Comparison of ENCODE assay signal across 8 cellular contexts in the genomic region with DNA sequence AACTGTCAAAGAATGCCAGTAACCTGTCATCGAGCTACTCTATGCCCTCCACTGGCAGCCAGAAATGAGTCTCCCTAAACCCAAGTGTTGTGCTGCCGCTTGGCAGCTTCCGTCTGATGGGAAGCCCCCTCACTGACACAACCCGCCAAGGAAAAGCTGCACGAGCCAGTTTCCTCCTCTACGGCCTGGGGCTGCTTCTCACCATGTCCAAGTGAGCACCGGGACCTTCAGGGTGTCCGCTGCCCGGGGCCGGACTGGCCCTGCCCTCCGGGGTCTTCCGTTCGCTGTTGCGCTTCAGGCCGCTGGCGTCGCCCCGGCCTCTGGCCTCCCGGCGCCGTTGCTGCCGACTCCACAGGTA. TPM values are rescaled to one million over a fixed set of nuclear protein-coding genes. Genes with fewer than 3 reads are reported as not detected.
DNase-seq lines count a peak whose midpoint lies in the region; ATAC-seq and TF ChIP-seq lines count a peak whose summit lies in the region.

No MANE protein-coding gene starts in this region.

- DNase-seq in NCI-H82 (lab: John Stamatoyannopoulos, UW), result peak; percentile 51
- no peak for DNase-seq in NCI-H82 treated with DMSO at 0.1 percent for 48 hours (lab: John Stamatoyannopoulos, UW; ENCODE audit: unreplicated experiment)
- DNase-seq in MCF 10A (ENCODE audit: unreplicated experiment), result peak; percentile 15
- DNase-seq in left colon, result peak in 1 of 2 donors; percentile 32
- peak; percentile 1 for DNase-seq in stimulated activated CD8-positive, alpha-beta memory T cell treated with anti-CD3 and anti-CD28 coated beads, Interleukin-12 subunit alpha, Interleukin-12 subunit beta, amount 100 ng/mL, for 1 hour (ENCODE audit: low read depth)
- DNase-seq in 8988T, result no peak

- TF ChIP-seq CTCF in SU-DHL-6 (IDR thresholded peaks at IDR 0.05; ENCODE audit: insufficient read depth, low read length, poor library complexity, severe bottlenecking) (no peak), MCF 10A (IDR thresholded peaks at IDR 0.05; ENCODE audit: unreplicated experiment) (no peak)

- POLR2A ChIA-PET in MCF 10A (lab: Yijun Ruan, JAX), result interaction anchor here (0.6 to 3.6 kb wide), 15 partner anchors 11 to 1173 kb away, joined by 3 to 66 read pairs (median 5); a partner anchor contains a TSS

- ATAC-seq in HG03045 (IDR thresholded peaks at IDR 0.05; ENCODE audit: unreplicated experiment) (peak; percentile 13), left colon (peak; percentile 14)

- CTCF ChIA-PET in MCF 10A (lab: Yijun Ruan, JAX), result interaction anchor here (1.1 to 2.4 kb wide), 2 partner anchors 9 to 191 kb away, joined by 3 to 6 read pairs; no protein-coding TSS in a partner anchor

- H3K27ac ChIP-seq in SU-DHL-6 (ENCODE audit: low read depth, low read length), result peak overlapping the region; percentile 71

- peak overlapping the region; percentile 63 for H2AFZ ChIP-seq in SU-DHL-6 (ENCODE audit: low read depth, low read length, severe bottlenecking)

- peak overlapping the region; percentile 87 for H3K9ac ChIP-seq in SU-DHL-6 (ENCODE audit: low read length)

- peak overlapping the region; percentile 67 for H3K4me3 ChIP-seq in SU-DHL-6 (ENCODE audit: insufficient read depth, low read length, poor library complexity, severe bottlenecking)

- no peaks in the 10 kb centered on the region for H3K36me3 Mint-ChIP-seq in MCF 10A (ENCODE audit: insufficient read depth, unreplicated experiment)

- H3K9me3 ChIP-seq in SU-DHL-6 (ENCODE audit: insufficient read depth, low read length), result no peaks in the 10 kb centered on the region

- no peaks in the 10 kb centered on the region for H3K27me3 ChIP-seq in SU-DHL-6 (ENCODE audit: low read length)

- H3K4me1 Mint-ChIP-seq in MCF 10A (ENCODE audit: insufficient read depth, unreplicated experiment), result peaks cover 31% of the 10 kb centered on the region

- H3K4me2 ChIP-seq in SU-DHL-6 (ENCODE audit: low read depth, low read length, poor library complexity, severe bottlenecking), result peak overlapping the region; percentile 94

- peak overlapping the region; percentile 97 for H3K27ac Mint-ChIP-seq in MCF 10A (ENCODE audit: low read depth, unreplicated experiment)

- H3F3A ChIP-seq in SU-DHL-6 (ENCODE audit: insufficient read depth), result no peaks in the 10 kb centered on the region

- no peaks in the 10 kb centered on the region for H3K36me3 ChIP-seq in SU-DHL-6 (ENCODE audit: low read length)

- H4K20me1 ChIP-seq in SU-DHL-6 (ENCODE audit: low read depth, low read length), result peaks cover 8% of the 10 kb centered on the region; the same call in 1 of the 2 replicates

- peaks cover 65% of the 10 kb centered on the region for H3K79me2 ChIP-seq in SU-DHL-6 (ENCODE audit: insufficient read depth, low read length)

- no peaks in the 10 kb centered on the region for H3K27me3 Mint-ChIP-seq in MCF 10A (ENCODE audit: insufficient read depth, unreplicated experiment)

- H3K9me2 ChIP-seq in SU-DHL-6 (replicated peaks; ENCODE audit: insufficient read depth, low read length), result no peaks in the 10 kb centered on the region

- intact Hi-C loops in MCF 10A (cut with micrococcal nuclease), result no loop called here
- intact Hi-C loops in left colon (cut with DNase I, micrococcal nuclease), result no loop called here

- no TSS peak for BruUV-seq in MCF 10A (replicated peaks; lab: Mats Ljungman, UMichigan)

- peak overlapping the region; percentile 98 for H3K4me3 Mint-ChIP-seq in MCF 10A (ENCODE audit: unreplicated experiment)

- no peaks in the 10 kb centered on the region for H3K9me3 Mint-ChIP-seq in MCF 10A (ENCODE audit: unreplicated experiment)

RNA-seq across cellular contexts. Expression of a gene that starts 0.5 kb away (rescaled TPM):
- 55.1 and 58.2 TPM in 2 replicates for total RNA-seq in MCF 10A (2022)
- 10 to 100 TPM; 38.0 to 45.3 TPM for total RNA-seq in left colon

RNA-seq across cellular contexts. Expression of a gene that starts 0.9 kb away (rescaled TPM):
- total RNA-seq in MCF 10A (2022) (1.2 and 1.7 TPM in 2 replicates), left colon (1 to 10 TPM; 1.0 to 1.1 TPM)

Comparison
In these comparisons a context has a peak if more than half of its experiments do, and no peak if none do; other contexts are left out.
1. DNase-seq: peak in NCI-H82 (single experiment), MCF 10A (single experiment) and stimulated activated CD8-positive, alpha-beta memory T cell treated with anti-CD3 and anti-CD28 coated beads, Interleukin-12 subunit alpha, Interleukin-12 subunit beta, amount 100 ng/mL, for 1 hour (single experiment); none in NCI-H82 treated with DMSO at 0.1 percent for 48 hours (single experiment) and 8988T (single experiment).